28 cellular contexts compared by ENCODE assay signal in genomic region chr3:25564040-25564439, GRCh38.
"Had no signal": no experiment of that assay in that cellular context is flagged by ENCODE, and none has a peak within 500 bp of the region (broad histone marks: within the 10 kb centered on the region; RNA-seq: fewer than 3 reads in every experiment).

No MANE protein-coding gene starts in this region.

- ATAC-seq: activated CD8-positive, alpha-beta T cell treated with anti-CD3 and anti-CD28 coated beads for 36 hours; activated naive CD4-positive, alpha-beta T cell treated with anti-CD3 and anti-CD28 coated beads, Interleukin-2, amount 50 U/mL, for 72 hours; activated T-cell treated with anti-CD3 and anti-CD28 coated beads, Interleukin-2, amount 50 U/mL, for 4 hours; activated T-cell treated with anti-CD3 and anti-CD28 coated beads, Interleukin-2, amount 50 U/mL, for 72 hours; activated T-helper 17 cell treated with anti-CD3 and anti-CD28 coated beads, Interleukin-2, amount 50 U/mL, for 72 hours; body of pancreas had no signal

- DNase-seq: activated B cell treated with CpG ODN at 0.5 μM for 24 hours; activated CD4-positive, alpha-beta memory T cell treated with anti-CD3 and anti-CD28 coated beads for 36 hours; activated CD4-positive, alpha-beta T cell treated with anti-CD3 and anti-CD28 coated beads for 4 hours; activated CD4-positive, alpha-beta T cell treated with anti-CD3 and anti-CD28 coated beads, Interleukin-2, amount 10 ng/mL, durations not matched to agents 24 days and 14 days; activated CD4-positive, alpha-beta T cell treated with anti-CD3 and anti-CD28 coated beads, Interleukin-2, amount 50 U/mL, for 1 hour; activated CD4-positive, alpha-beta T cell treated with anti-CD3 and anti-CD28 coated beads, Interleukin-2, amount 50 U/mL, for 4 hours; activated CD4-positive, CD25-positive, alpha-beta regulatory T cell treated with anti-CD3 and anti-CD28 coated beads, Interleukin-2, amount 50 U/mL, for 72 hours; activated CD8-positive, alpha-beta memory T cell treated with anti-CD3 and anti-CD28 coated beads, Interleukin-2, amount 50 U/mL, for 4 hours; activated CD8-positive, alpha-beta T cell treated with anti-CD3 and anti-CD28 coated beads for 36 hours; activated effector memory CD4-positive, alpha-beta T cell treated with anti-CD3 and anti-CD28 coated beads, Interleukin-2, amount 50 U/mL, for 16 hours; activated gamma-delta T cell treated with Interleukin-2 at 50 U/mL for 16 hours; activated naive CD4-positive, alpha-beta T cell; activated naive CD4-positive, alpha-beta T cell treated with anti-CD3 and anti-CD28 coated beads for 36 hours; activated naive CD4-positive, alpha-beta T cell treated with anti-CD3 and anti-CD28 coated beads, Interleukin-2, amount 50 U/mL, for 16 hours; activated naive CD8-positive, alpha-beta T cell treated with anti-CD3 and anti-CD28 coated beads for 36 hours; activated T-cell treated with anti-CD3 and anti-CD28 coated beads for 4 hours; activated T-cell treated with anti-CD3 and anti-CD28 coated beads, Interleukin-2, amount 50 U/mL, for 1 hour; activated T-cell treated with anti-CD3 and anti-CD28 coated beads, Interleukin-2, amount 50 U/mL, for 4 hours; activated T-cell treated with anti-CD3 and anti-CD28 coated beads, Interleukin-2, amount 50 U/mL, for 72 hours; amniotic stem cell; aorta; body of pancreas; brain microvascular endothelial cell; central memory CD4-positive, alpha-beta T cell; T-helper 2 cell; T-helper 9 cell had no signal
